ENCODE assay signal across 21 cellular contexts in the genomic region with DNA sequence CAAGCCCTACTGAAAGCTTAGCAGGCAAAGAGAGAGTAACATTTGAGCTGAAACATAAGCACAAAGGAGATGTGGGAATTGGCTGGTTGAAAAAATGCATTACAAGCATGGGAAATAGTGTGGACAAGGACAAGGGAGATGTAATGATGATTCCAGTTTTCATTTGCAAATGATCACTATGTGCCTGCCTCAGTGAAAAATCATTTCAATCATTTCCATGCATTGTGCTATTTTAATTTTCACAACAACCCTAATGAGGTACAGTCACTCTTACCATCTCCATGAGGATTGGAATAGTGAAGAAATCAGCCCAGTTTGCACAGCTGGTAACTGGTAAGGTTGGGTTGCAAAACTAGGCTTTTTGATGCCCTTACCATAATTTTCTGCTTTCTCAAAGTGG.
"Had no signal": no experiment of that assay in that cellular context is flagged by ENCODE, and none has a peak within 500 bp of the region (broad histone marks: within the 10 kb centered on the region; RNA-seq: fewer than 3 reads in every experiment).

No MANE protein-coding gene starts in this region.

- H3K4me1 ChIP-seq: neural progenitor cell, pancreas, prostate gland, right lobe of liver, transverse colon had no signal

- H3K4me2 ChIP-seq: neural progenitor cell had no signal

- H3K27me3 ChIP-seq: esophagus muscularis mucosa, heart right ventricle, neural progenitor cell, pancreas, right lobe of liver, transverse colon had no signal

- H3K36me3 ChIP-seq: esophagus muscularis mucosa, heart right ventricle, neural progenitor cell, pancreas, prostate gland, right lobe of liver, thoracic aorta, transverse colon had no signal

- H3K9ac ChIP-seq: neural progenitor cell had no signal

- ATAC-seq: effector memory CD8-positive, alpha-beta T cell; natural killer cell treated with Interleukin-12 subunit alpha and Interleukin-12 subunit beta and Interleukin-15 and Interleukin-18, amount 100 ng/mL, for 72 hours; pancreas; right lobe of liver; stimulated activated naive B cell treated with anti-CD40 and anti-IgM and Interleukin-4, amounts not matched to agents 10 μg/mL and 1 μg/mL and 100 μg/mL, for 72 hours; stimulated activated naive CD8-positive, alpha-beta T cell treated with anti-CD3 and anti-CD28 coated beads, Interleukin-15, amount 100 ng/mL, for 72 hours had no signal

- H3K27ac ChIP-seq: epithelial cell of prostate, esophagus muscularis mucosa, neural progenitor cell, pancreas, prostate gland, right lobe of liver, thoracic aorta, transverse colon had no signal

- H3K9me3 ChIP-seq: esophagus muscularis mucosa, heart right ventricle, pancreas, prostate gland, right lobe of liver, thoracic aorta, transverse colon had no signal

- DNase-seq: central memory CD4-positive, alpha-beta T cell; cortex of kidney; effector memory CD8-positive, alpha-beta T cell; heart right ventricle; hypothalamus; kidney glomerular epithelial cell; nucleus accumbens; pancreas; right lobe of liver; stimulated activated CD4-positive, alpha-beta T cell treated with anti-CD3 and anti-CD28 coated beads, Interleukin-2, amount 100 ng/mL, for 24 hours; stimulated activated CD4-positive, alpha-beta T cell treated with anti-CD3 and anti-CD28 coated beads, Interleukin-4, amount 100 ng/mL, for 4 hours; stimulated activated naive B cell treated with anti-CD40 and anti-IgM and Interleukin-4, amounts not matched to agents 10 μg/mL and 1 μg/mL and 100 μg/mL, for 72 hours; stimulated activated naive CD8-positive, alpha-beta T cell treated with anti-CD3 and anti-CD28 coated beads, Interleukin-15, amount 100 ng/mL, for 72 hours; transverse colon had no signal

- H2AFZ ChIP-seq: neural progenitor cell had no signal

- H3K4me3 ChIP-seq: esophagus muscularis mucosa, heart right ventricle, neural progenitor cell, pancreas, prostate gland, right lobe of liver, skin epidermis, thoracic aorta, transverse colon had no signal
